In the genomic region with DNA sequence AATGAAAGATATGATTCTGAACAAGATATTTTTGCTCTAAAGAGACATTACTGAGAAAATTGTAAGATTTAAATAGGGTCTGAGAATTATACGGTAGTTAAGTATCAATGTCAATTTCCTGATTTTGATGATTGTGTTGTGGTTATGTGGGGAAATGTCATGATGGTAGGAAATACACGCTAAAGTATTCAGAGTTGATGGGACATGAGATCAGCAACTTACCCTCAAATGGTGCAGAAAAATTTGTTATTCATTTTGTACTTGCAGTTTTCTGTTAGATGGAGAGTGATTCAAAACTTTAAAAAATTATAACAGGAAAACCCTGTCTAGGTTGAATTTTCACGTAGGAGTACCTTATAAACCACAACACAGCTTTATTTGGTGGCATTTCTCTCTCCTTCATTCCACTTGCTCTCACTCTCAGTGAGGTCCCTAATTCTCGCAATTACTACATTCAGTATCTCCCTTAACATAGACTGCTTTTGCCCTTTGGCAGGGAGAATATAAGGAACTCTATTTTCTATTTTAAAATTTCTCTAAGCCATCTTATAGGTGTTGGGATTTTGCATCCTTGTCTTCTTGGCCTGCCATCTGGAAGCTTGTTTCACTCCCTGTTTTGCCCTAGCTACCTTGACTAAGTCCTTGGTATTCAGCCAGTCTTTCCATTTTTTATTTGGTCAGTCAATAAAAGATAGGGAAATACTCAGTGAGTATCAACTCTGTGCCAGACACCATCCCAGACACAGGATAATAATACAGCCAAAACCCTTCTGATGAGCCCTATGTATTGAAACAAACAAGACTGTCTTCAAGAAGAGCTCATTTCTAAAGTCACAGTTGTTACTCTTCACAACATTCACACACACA, we compare ENCODE assay signal across 21 cellular contexts.
DNase-seq lines count a peak whose midpoint lies in the region; TF ChIP-seq lines count a peak whose summit lies in the region.
"Had no signal": no experiment of that assay in that cellular context is flagged by ENCODE, and none has a peak within 500 bp of the region (broad histone marks: within the 10 kb centered on the region; RNA-seq: fewer than 3 reads in every experiment).

No MANE protein-coding gene starts in this region.

- H3K27ac ChIP-seq in mammary epithelial cell (ENCODE audit: insufficient read depth, low read depth, low read length) (no peak overlapping the region), PC-9 (no peak overlapping the region)
- H3K27ac ChIP-seq: ascending aorta, parathyroid adenoma, transverse colon had no signal

- no peaks in the 10 kb centered on the region for H3K9me2 ChIP-seq in PC-9 (ENCODE audit: insufficient read depth)

- in situ Hi-C loops in mammary epithelial cell (cut with MboI; ENCODE audit: low sequenced_read_pairs in 2 of 2): no loop called here

- H3K79me2 ChIP-seq in mammary epithelial cell (ENCODE audit: insufficient read depth, low read length): no peaks in the 10 kb centered on the region
- H3K79me2 ChIP-seq in PC-9 (ENCODE audit: low read depth): no peaks in the 10 kb centered on the region
- H3K79me2 ChIP-seq: parathyroid adenoma had no signal

- H3F3A ChIP-seq in PC-9 (ENCODE audit: insufficient read depth, low read depth): no peaks in the 10 kb centered on the region

- WGBS in mammary epithelial cell (ENCODE audit: low coverage, missing lambda C conversion rate): 76% methylated on average over 4 of the region's 4 CpGs

- H3K27me3 ChIP-seq in mammary epithelial cell (ENCODE audit: insufficient read depth, low read length) (no peaks in the 10 kb centered on the region), PC-9 (ENCODE audit: insufficient read depth, low read depth) (no peaks in the 10 kb centered on the region)
- H3K27me3 ChIP-seq: ascending aorta, transverse colon had no signal

- H3K4me1 Mint-ChIP-seq in MCF 10A (ENCODE audit: insufficient read depth, unreplicated experiment): peaks cover 6% of the 10 kb centered on the region
- peaks cover 8% of the 10 kb centered on the region for H3K4me1 Mint-ChIP-seq in activated naive CD8-positive, alpha-beta T cell treated with anti-CD3 and anti-CD28 coated beads for 36 hours
- H3K4me1 Mint-ChIP-seq in chondrocyte (ENCODE audit: low read depth): no peaks in the 10 kb centered on the region
- H3K4me1 Mint-ChIP-seq: nephron progenitor cell had no signal

- H3K4me3 ChIP-seq in mammary epithelial cell (replicated peaks in 1 of 3; ENCODE audit: insufficient read depth in 1 of 3, low read depth in 2 of 3, low read length in 3 of 3) (no peak overlapping the region), PC-9 (no peak overlapping the region)
- H3K4me3 ChIP-seq: ascending aorta, transverse colon had no signal

- CTCF ChIA-PET in mammary epithelial cell (lab: Charles Lee; ENCODE audit: low non-redundant PET) (no interaction called here), MCF 10A (lab: Yijun Ruan, JAX) (interaction anchor here (0.7 to 1.2 kb wide), 2 partner anchors 212 to 251 kb away, joined by 4 to 6 read pairs; no protein-coding TSS in a partner anchor), PC-9 (lab: Charles Lee) (interaction anchor here (0.6 kb wide), 1 partner anchor 159 kb away, joined by 3 read pairs; no protein-coding TSS in a partner anchor)

- no TSS peak for BruUV-seq in mammary epithelial cell (replicated peaks; lab: Mats Ljungman, UMichigan)
- no TSS peak for BruUV-seq in MCF 10A (replicated peaks; lab: Mats Ljungman, UMichigan)
- BruUV-seq in PC-9 (replicated peaks; lab: Mats Ljungman, UMichigan): no TSS peak

- POLR2A ChIA-PET in MCF 10A (lab: Yijun Ruan, JAX) (interaction anchor here (0.5 kb wide), 1 partner anchor 1079 kb away, joined by 3 read pairs; no protein-coding TSS in a partner anchor), PC-9 (lab: Charles Lee; ENCODE audit: unreplicated experiment) (no interaction called here)

- H3K36me3 ChIP-seq in mammary epithelial cell (ENCODE audit: insufficient read depth, low read length) (no peaks in the 10 kb centered on the region), PC-9 (ENCODE audit: low read depth) (no peaks in the 10 kb centered on the region)
- H3K36me3 ChIP-seq: ascending aorta, transverse colon had no signal

- H3K4me1 ChIP-seq in mammary epithelial cell (ENCODE audit: insufficient read depth, low read length): peaks cover 11% of the 10 kb centered on the region
- peaks cover 13% of the 10 kb centered on the region for H3K4me1 ChIP-seq in PC-9 (replicated peaks; ENCODE audit: insufficient read depth)
- H3K4me1 ChIP-seq: ascending aorta, parathyroid adenoma, transverse colon had no signal

- H3K27me3 Mint-ChIP-seq in MCF 10A (ENCODE audit: insufficient read depth, unreplicated experiment) (no peaks in the 10 kb centered on the region), chondrocyte (ENCODE audit: low read depth) (no peaks in the 10 kb centered on the region)
- no peaks in the 10 kb centered on the region for H3K27me3 Mint-ChIP-seq in activated naive CD8-positive, alpha-beta T cell treated with anti-CD3 and anti-CD28 coated beads for 36 hours
- H3K27me3 Mint-ChIP-seq: central memory CD8-positive, alpha-beta T cell had no signal

- DNase-seq in mammary epithelial cell: no peak
- no peak for DNase-seq in MCF 10A (ENCODE audit: unreplicated experiment)
- no peak for DNase-seq in PC-9
- DNase-seq in activated naive CD8-positive, alpha-beta T cell treated with anti-CD3 and anti-CD28 coated beads for 36 hours: no peak
- no peak for DNase-seq in chondrocyte (ENCODE audit: low spot score)
- no peak for DNase-seq in SIG-M5 treated with dmso at 0.1 percent for 504 hours (lab: John Stamatoyannopoulos, UW; ENCODE audit: unreplicated experiment)
- DNase-seq in glomerular visceral epithelial cell (ENCODE audit: extremely low spot score): no peak
- DNase-seq: activated gamma-delta T cell; GDM1; islet precursor cell; NCI-H1092 treated with DMSO at 0.1 percent for 48 hours; NCI-H187 treated with DMSO at 0.1 percent for 48 hours; nephron progenitor cell; right cardiac atrium; stimulated activated CD4-positive, alpha-beta T cell treated with anti-CD3 and anti-CD28 coated beads, Interleukin-12 subunit alpha, Interleukin-12 subunit beta, amount 100 ng/mL, for 4 hours; stimulated activated CD4-positive, alpha-beta T cell treated with anti-CD3 and anti-CD28 coated beads, Interleukin-4, amount 100 ng/mL, for 24 hours; T-helper 9 cell; transverse colon had no signal

- intact Hi-C loops in mammary epithelial cell (cut with micrococcal nuclease): no loop called here
- intact Hi-C loops in MCF 10A (cut with micrococcal nuclease): no loop called here
- intact Hi-C loops in PC-9 (cut with micrococcal nuclease; ENCODE audit: unreplicated experiment): no loop called here

- peak overlapping the region; percentile 42 for H3K4me2 ChIP-seq in mammary epithelial cell (ENCODE audit: insufficient read depth, low read depth, low read length)
- H3K4me2 ChIP-seq in PC-9: 0 out of 2 replicates have a peak overlapping the region, but pooled peaks have one; percentile 11

- TF ChIP-seq CTCF in mammary epithelial cell (conservative IDR thresholded peaks at IDR 0.05 in 1 of 2, IDR thresholded peaks at IDR 0.05 in 1 of 2; ENCODE audit: extremely low read depth in 1 of 2, insufficient read depth in 1 of 2, low read depth in 1 of 2, low read length in 2 of 2): no peak
- no peak for TF ChIP-seq CTCF in MCF 10A (IDR thresholded peaks at IDR 0.05; ENCODE audit: unreplicated experiment)
- TF ChIP-seq CTCF in PC-9 (conservative IDR thresholded peaks at IDR 0.05): no peak
- TF ChIP-seq CTCF in chondrocyte (IDR thresholded peaks at IDR 0.05): no peak

- H3K9me3 ChIP-seq in mammary epithelial cell (replicated peaks; ENCODE audit: insufficient read depth, low read length) (no peaks in the 10 kb centered on the region), PC-9 (ENCODE audit: insufficient read depth, low read depth) (no peaks in the 10 kb centered on the region)
- H3K9me3 ChIP-seq: ascending aorta, transverse colon had no signal

- dilution Hi-C loops in mammary epithelial cell (cut with HindIII; ENCODE audit: low sequenced_read_pairs): no loop called here

- H3K36me3 Mint-ChIP-seq in MCF 10A (ENCODE audit: insufficient read depth, unreplicated experiment) (no peaks in the 10 kb centered on the region), chondrocyte (ENCODE audit: low read depth) (no peaks in the 10 kb centered on the region)
- H3K36me3 Mint-ChIP-seq in activated naive CD8-positive, alpha-beta T cell treated with anti-CD3 and anti-CD28 coated beads for 36 hours: peaks cover 2% of the 10 kb centered on the region

- H4K20me1 ChIP-seq in mammary epithelial cell (ENCODE audit: insufficient read depth, low read length): no peaks in the 10 kb centered on the region
- no peaks in the 10 kb centered on the region for H4K20me1 ChIP-seq in PC-9 (ENCODE audit: insufficient read depth)

- H3K9me3 Mint-ChIP-seq in MCF 10A (ENCODE audit: unreplicated experiment) (no peaks in the 10 kb centered on the region), chondrocyte (ENCODE audit: low read depth) (no peaks in the 10 kb centered on the region)
- H3K9me3 Mint-ChIP-seq in activated naive CD8-positive, alpha-beta T cell treated with anti-CD3 and anti-CD28 coated beads for 36 hours: no peaks in the 10 kb centered on the region
- H3K9me3 Mint-ChIP-seq: nephron progenitor cell had no signal

- H2AFZ ChIP-seq in mammary epithelial cell (ENCODE audit: low read depth, low read length) (no peak overlapping the region), PC-9 (no peak overlapping the region)
- H2AFZ ChIP-seq: parathyroid adenoma had no signal

- H3K4me3 Mint-ChIP-seq in MCF 10A (ENCODE audit: unreplicated experiment) (no peak overlapping the region), chondrocyte (ENCODE audit: unreplicated experiment) (no peak overlapping the region)
- no peak overlapping the region for H3K4me3 Mint-ChIP-seq in activated naive CD8-positive, alpha-beta T cell treated with anti-CD3 and anti-CD28 coated beads for 36 hours
- H3K4me3 Mint-ChIP-seq: central memory CD8-positive, alpha-beta T cell; nephron progenitor cell had no signal

- H3K27ac Mint-ChIP-seq in MCF 10A (ENCODE audit: low read depth, unreplicated experiment) (no peak overlapping the region), chondrocyte (ENCODE audit: unreplicated experiment) (no peak overlapping the region)
- peak overlapping the region; percentile 25 for H3K27ac Mint-ChIP-seq in activated naive CD8-positive, alpha-beta T cell treated with anti-CD3 and anti-CD28 coated beads for 36 hours
- H3K27ac Mint-ChIP-seq: nephron progenitor cell had no signal

- H3K9ac ChIP-seq in mammary epithelial cell (ENCODE audit: insufficient read depth, low read length): no peak overlapping the region
- H3K9ac ChIP-seq: parathyroid adenoma had no signal
